12 cellular contexts compared by ENCODE assay signal in the genomic region with DNA sequence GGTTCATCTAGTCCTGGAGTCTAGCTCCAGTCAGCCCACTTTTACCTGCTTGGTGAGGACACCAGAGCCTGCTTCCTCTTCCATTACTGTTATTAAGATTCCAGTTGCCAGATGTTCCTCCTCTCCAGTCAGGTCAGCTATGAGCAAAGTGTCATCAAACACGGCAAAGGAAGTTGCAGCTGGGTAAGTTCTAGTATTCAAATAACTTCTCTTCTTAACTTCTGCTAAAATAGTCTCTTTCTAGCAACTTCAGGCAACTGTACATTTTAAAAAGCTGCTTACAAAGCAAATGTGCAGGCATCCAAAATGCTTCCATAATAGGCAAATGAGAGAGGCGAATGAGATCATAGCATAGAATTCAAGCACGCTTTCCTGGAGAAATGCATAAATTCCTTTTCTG. TPM values are rescaled to one million over a fixed set of nuclear protein-coding genes. Genes with fewer than 3 reads are reported as not detected.
A peak's percentile ranks its signal among the peaks of the same experiment; 100 is the strongest.
DNase-seq lines count a peak whose midpoint lies in the region; ATAC-seq, FAIRE-seq and TF ChIP-seq lines count a peak whose summit lies in the region.
"Had no signal": no experiment of that assay in that cellular context is flagged by ENCODE, and none has a peak within 500 bp of the region (broad histone marks: within the 10 kb centered on the region; RNA-seq: fewer than 3 reads in every experiment).

No MANE protein-coding gene starts in this region.

- H3K4me1 ChIP-seq in naive thymus-derived CD4-positive, alpha-beta T cell (ENCODE audit: control insufficient read depth in 2 of 2, insufficient read depth in 2 of 2, low read length in 2 of 2), result no peaks in the 10 kb centered on the region

- H3K36me3 Mint-ChIP-seq in naive thymus-derived CD4-positive, alpha-beta T cell, result no peaks in the 10 kb centered on the region
- H3K36me3 Mint-ChIP-seq: T-cell had no signal

- H3K27me3 Mint-ChIP-seq in naive thymus-derived CD4-positive, alpha-beta T cell, result peaks cover 19 to 34% (median 30%) of the 10 kb centered on the region in 5 donors

- no peak overlapping the region for H3K4me3 ChIP-seq in bronchial epithelial cell (ENCODE audit: low read depth, low read length)
- H3K4me3 ChIP-seq in naive thymus-derived CD4-positive, alpha-beta T cell (ENCODE audit: low read length), result no peak overlapping the region

- POLR2A ChIA-PET in naive thymus-derived CD4-positive, alpha-beta T cell (lab: Charles Lee), result no interaction called here

- H3K27ac Mint-ChIP-seq in naive thymus-derived CD4-positive, alpha-beta T cell, result no peak overlapping the region
- H3K27ac Mint-ChIP-seq: T-cell had no signal

- H3K27me3 ChIP-seq in bronchial epithelial cell (ENCODE audit: control insufficient read depth, insufficient read depth, low read length), result no peaks in the 10 kb centered on the region
- H3K27me3 ChIP-seq in naive thymus-derived CD4-positive, alpha-beta T cell (ENCODE audit: control insufficient read depth in 2 of 2, insufficient read depth in 2 of 2, low read length in 2 of 2), result no peaks in the 10 kb centered on the region

- no peak for TF ChIP-seq CTCF in bronchial epithelial cell (IDR thresholded peaks at IDR 0.05; ENCODE audit: insufficient read depth, low read length, severe bottlenecking)

- H3K36me3 ChIP-seq in bronchial epithelial cell (ENCODE audit: control insufficient read depth, insufficient read depth, low read length), result no peaks in the 10 kb centered on the region
- no peaks in the 10 kb centered on the region for H3K36me3 ChIP-seq in naive thymus-derived CD4-positive, alpha-beta T cell (ENCODE audit: control insufficient read depth in 2 of 3, insufficient read depth in 3 of 3, low read length in 3 of 3)

- DNase-seq in GDM1 (lab: John Stamatoyannopoulos, UW) (peak; percentile 12), MV-4-11 (lab: John Stamatoyannopoulos, UW) (peak; percentile 81), bronchial epithelial cell (ENCODE audit: low read depth) (peak; percentile 59), foreskin melanocyte (no peak)
- no peak for DNase-seq in naive thymus-derived CD4-positive, alpha-beta T cell
- DNase-seq: activated CD8-positive, alpha-beta memory T cell treated with anti-CD3 and anti-CD28 coated beads, Interleukin-2, amount 50 U/mL, for 4 hours; DND-41; NCI-H1436; T-cell had no signal

- no peaks in the 10 kb centered on the region for H3K9me3 ChIP-seq in naive thymus-derived CD4-positive, alpha-beta T cell (ENCODE audit: control insufficient read depth in 2 of 3, low read length in 3 of 3)

- FAIRE-seq in bronchial epithelial cell (lab: Jason Lieb, UNC), result no peak

- no peaks in the 10 kb centered on the region for H3K9me3 Mint-ChIP-seq in naive thymus-derived CD4-positive, alpha-beta T cell
- H3K9me3 Mint-ChIP-seq: T-cell had no signal

- CTCF ChIA-PET in naive thymus-derived CD4-positive, alpha-beta T cell (lab: Charles Lee), result no interaction called here

- H3K4me1 Mint-ChIP-seq in naive thymus-derived CD4-positive, alpha-beta T cell, result peaks cover 0 to 22% (median 0%) of the 10 kb centered on the region in 7 donors

- H3K27ac ChIP-seq in naive thymus-derived CD4-positive, alpha-beta T cell (ENCODE audit: low read depth, low read length), result no peak overlapping the region

- peak; percentile 44 for ATAC-seq in naive thymus-derived CD4-positive, alpha-beta T cell
- ATAC-seq in GM21381 (IDR thresholded peaks at IDR 0.05; ENCODE audit: unreplicated experiment) (no peak), GM21528 (IDR thresholded peaks at IDR 0.05; ENCODE audit: low FRiP score, unreplicated experiment) (no peak), HG02973 (IDR thresholded peaks at IDR 0.05; ENCODE audit: unreplicated experiment) (no peak)
- ATAC-seq: T-cell had no signal

- intact Hi-C loops in naive thymus-derived CD4-positive, alpha-beta T cell (cut with micrococcal nuclease), result no loop called here

- no peak overlapping the region for H3K4me3 Mint-ChIP-seq in naive thymus-derived CD4-positive, alpha-beta T cell
- H3K4me3 Mint-ChIP-seq: T-cell had no signal

RNA-seq across cellular contexts. Expression of a gene that starts 18.4 kb away (rescaled TPM):
- 79.5 and 94.3 TPM in 2 replicates for total RNA-seq in bronchial epithelial cell
- total RNA-seq in naive thymus-derived CD4-positive, alpha-beta T cell, result 10 to 100 TPM; 20.9 to 39.2 (median 28.7) TPM
- 10 to 100 TPM; 59.7 to 68.4 TPM for polyA plus RNA-seq in naive thymus-derived CD4-positive, alpha-beta T cell

Comparison
In these comparisons a context has a peak if more than half of its experiments do, and no peak if none do; other contexts are left out.
1. DNase-seq: peak in GDM1 (single experiment), MV-4-11 (single experiment) and bronchial epithelial cell (single experiment); none in naive thymus-derived CD4-positive, alpha-beta T cell (0 of 9) and foreskin melanocyte (single experiment).